In genomic region chr17:75289832-75290337, GRCh38 we compare ENCODE assay signal across 1 cellular context.
A peak's percentile ranks its signal among the peaks of the same experiment; 100 is the strongest.
TF ChIP-seq lines count a peak whose summit lies in the region.

No MANE protein-coding gene starts in this region.

TF ChIP-seq in K562, 482 proteins besides CTCF, POLR2A, EP300 and RAD21 (continued from another document and continues in another):
- TF ChIP-seq STAT6 (CRISPR knock-in tag; IDR thresholded peaks at IDR 0.05) (no peak), TEAD4 (IDR thresholded peaks at IDR 0.05; ENCODE audit: low read length) (no peak), TEAD4 (CRISPR knock-in tag; IDR thresholded peaks at IDR 0.05; ENCODE audit: borderline replicate concordance) (no peak), ZC3H8 (IDR thresholded peaks at IDR 0.05) (no peak), FOXA1 (IDR thresholded peaks at IDR 0.05; ENCODE audit: borderline replicate concordance) (no peak), ZNF41 (CRISPR knock-in tag; conservative IDR thresholded peaks at IDR 0.05) (no peak), CEBPG (CRISPR knock-in tag; IDR thresholded peaks at IDR 0.05) (no peak), CEBPG (tag; conservative IDR thresholded peaks at IDR 0.05 in 1 of 2, IDR thresholded peaks at IDR 0.05 in 1 of 2) (peak; percentile 30 to 77; a peak in 3 of 4 replicates), THRA (IDR thresholded peaks at IDR 0.05) (no peak), ZNF165 (CRISPR knock-in tag; IDR thresholded peaks at IDR 0.05; ENCODE audit: borderline replicate concordance) (no peak), ZNF398 (CRISPR knock-in tag; IDR thresholded peaks at IDR 0.05) (no peak), NFIX (CRISPR knock-in tag; IDR thresholded peaks at IDR 0.05; ENCODE audit: low read depth) (no peak), ZBTB5 (IDR thresholded peaks at IDR 0.05) (no peak), ZNF175 (CRISPR knock-in tag; IDR thresholded peaks at IDR 0.05; ENCODE audit: low read depth) (no peak), TOE1 (IDR thresholded peaks at IDR 0.05; ENCODE audit: borderline replicate concordance) (peak; percentile 32), TOE1 (CRISPR knock-in tag; IDR thresholded peaks at IDR 0.05; ENCODE audit: borderline replicate concordance, low read depth) (no peak), TAF7 (tag; IDR thresholded peaks at IDR 0.05) (peak; percentile 29; the same call in 1 of the 2 replicates), IRF1 (CRISPR knock-in tag; IDR thresholded peaks at IDR 0.05; ENCODE audit: borderline replicate concordance) (no peak), BHLHE40 (IDR thresholded peaks at IDR 0.05; ENCODE audit: low read length) (peak; percentile 21; the same call in 1 of the 2 replicates), ZNF449 (CRISPR knock-in tag; IDR thresholded peaks at IDR 0.05) (no peak), MEIS2 (IDR thresholded peaks at IDR 0.05; ENCODE audit: partially characterized antibody) (no peak), KAT7 (CRISPR knock-in tag; IDR thresholded peaks at IDR 0.05; ENCODE audit: borderline replicate concordance) (no peak), ZNF830 (CRISPR knock-in tag; IDR thresholded peaks at IDR 0.05) (no peak), ZFPM2 (CRISPR knock-in tag; IDR thresholded peaks at IDR 0.05) (no peak), MED1 (CRISPR knock-in tag; IDR thresholded peaks at IDR 0.05; ENCODE audit: borderline replicate concordance) (no peak), FOXM1 (IDR thresholded peaks at IDR 0.05; ENCODE audit: low read depth) (no peak), FOXM1 (CRISPR knock-in tag; IDR thresholded peaks at IDR 0.05; ENCODE audit: low read depth) (no peak), ZNF592 (IDR thresholded peaks at IDR 0.05) (peak; percentile 42), MCM3 (IDR thresholded peaks at IDR 0.05) (no peak), RHOXF2B (CRISPR knock-in tag; conservative IDR thresholded peaks at IDR 0.05) (0 out of 2 replicates have a peak, but pooled peaks have one; percentile 52), ATF3 (IDR thresholded peaks at IDR 0.05) (peak; percentile 95), ATF3 (CRISPR knock-in tag; conservative IDR thresholded peaks at IDR 0.05) (no peak; the same call in 1 of the 2 replicates), MEF2A (IDR thresholded peaks at IDR 0.05; ENCODE audit: control insufficient read depth, low read depth, low read length) (no peak), GTF3C2 (IDR thresholded peaks at IDR 0.05; ENCODE audit: borderline replicate concordance, extremely low read depth, insufficient read length) (no peak), NCOR1 (IDR thresholded peaks at IDR 0.05) (no peak), HNRNPK (IDR thresholded peaks at IDR 0.05; ENCODE audit: low read depth, low read length, poor library complexity, severe bottlenecking) (no peak), MBD1 (CRISPR knock-in tag; IDR thresholded peaks at IDR 0.05) (no peak), HOMEZ (CRISPR knock-in tag; IDR thresholded peaks at IDR 0.05) (no peak)
